Comparison of ENCODE assay signal across 2 cellular contexts in the genomic region with DNA sequence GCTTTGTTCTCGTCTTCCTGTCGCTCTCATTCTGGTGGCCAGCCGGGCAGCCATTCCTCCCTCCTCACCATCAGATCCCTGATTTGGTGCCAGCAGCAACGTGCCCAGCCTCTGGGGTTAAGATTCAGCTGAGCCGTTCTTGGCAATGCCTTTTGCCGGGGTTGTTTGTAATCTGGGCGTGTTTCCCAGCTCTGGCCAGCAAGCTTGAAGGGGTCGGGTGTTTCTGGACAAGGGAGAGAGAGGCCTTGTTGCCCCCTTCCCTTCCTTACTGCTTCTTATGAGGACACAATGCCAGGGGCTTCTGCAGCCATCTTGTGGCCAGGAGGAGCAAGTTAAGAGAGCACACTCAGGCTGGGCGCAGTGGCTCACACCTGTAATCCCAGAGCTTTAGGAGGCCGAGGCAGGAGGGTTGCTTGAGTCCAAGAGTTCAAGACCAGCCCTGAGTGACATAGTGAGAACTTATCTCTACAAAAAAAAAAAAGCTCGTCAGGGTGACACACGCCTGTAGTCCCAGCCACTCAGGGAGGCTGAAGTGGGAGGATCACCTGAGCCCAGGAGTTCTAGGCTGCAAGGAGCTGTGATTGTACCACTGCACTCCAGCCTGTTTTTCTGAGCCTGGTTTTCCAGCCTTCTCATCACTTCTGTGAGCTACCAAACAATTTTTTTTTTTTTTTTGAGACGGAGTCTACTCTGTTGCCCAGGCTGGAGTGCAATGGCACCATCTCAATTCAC.
TF ChIP-seq lines count a peak whose summit lies in the region.

No MANE protein-coding gene starts in this region.

TF ChIP-seq in SK-N-SH treated with all-trans-retinoic acid at 6 μM for 48 hours, 23 proteins besides CTCF, POLR2A, EP300 and RAD21 (continued from another document):
- TF ChIP-seq, protein P1, sequence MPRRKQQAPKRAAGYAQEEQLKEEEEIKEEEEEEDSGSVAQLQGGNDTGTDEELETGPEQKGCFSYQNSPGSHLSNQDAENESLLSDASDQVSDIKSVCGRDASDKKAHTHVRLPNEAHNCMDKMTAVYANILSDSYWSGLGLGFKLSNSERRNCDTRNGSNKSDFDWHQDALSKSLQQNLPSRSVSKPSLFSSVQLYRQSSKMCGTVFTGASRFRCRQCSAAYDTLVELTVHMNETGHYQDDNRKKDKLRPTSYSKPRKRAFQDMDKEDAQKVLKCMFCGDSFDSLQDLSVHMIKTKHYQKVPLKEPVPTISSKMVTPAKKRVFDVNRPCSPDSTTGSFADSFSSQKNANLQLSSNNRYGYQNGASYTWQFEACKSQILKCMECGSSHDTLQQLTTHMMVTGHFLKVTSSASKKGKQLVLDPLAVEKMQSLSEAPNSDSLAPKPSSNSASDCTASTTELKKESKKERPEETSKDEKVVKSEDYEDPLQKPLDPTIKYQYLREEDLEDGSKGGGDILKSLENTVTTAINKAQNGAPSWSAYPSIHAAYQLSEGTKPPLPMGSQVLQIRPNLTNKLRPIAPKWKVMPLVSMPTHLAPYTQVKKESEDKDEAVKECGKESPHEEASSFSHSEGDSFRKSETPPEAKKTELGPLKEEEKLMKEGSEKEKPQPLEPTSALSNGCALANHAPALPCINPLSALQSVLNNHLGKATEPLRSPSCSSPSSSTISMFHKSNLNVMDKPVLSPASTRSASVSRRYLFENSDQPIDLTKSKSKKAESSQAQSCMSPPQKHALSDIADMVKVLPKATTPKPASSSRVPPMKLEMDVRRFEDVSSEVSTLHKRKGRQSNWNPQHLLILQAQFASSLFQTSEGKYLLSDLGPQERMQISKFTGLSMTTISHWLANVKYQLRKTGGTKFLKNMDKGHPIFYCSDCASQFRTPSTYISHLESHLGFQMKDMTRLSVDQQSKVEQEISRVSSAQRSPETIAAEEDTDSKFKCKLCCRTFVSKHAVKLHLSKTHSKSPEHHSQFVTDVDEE (CRISPR knock-in tag; IDR thresholded peaks at IDR 0.05) = no peak
- TF ChIP-seq RARB (CRISPR knock-in tag; IDR thresholded peaks at IDR 0.05) (no peak), ZC3H10 (CRISPR knock-in tag; IDR thresholded peaks at IDR 0.05) (no peak), CREB5 (CRISPR knock-in tag; IDR thresholded peaks at IDR 0.05; ENCODE audit: low read depth) (no peak), BACH2 (CRISPR knock-in tag; IDR thresholded peaks at IDR 0.05; ENCODE audit: borderline replicate concordance) (no peak), ZNF565 (CRISPR knock-in tag; conservative IDR thresholded peaks at IDR 0.05; ENCODE audit: low read depth) (no peak), CSDC2 (CRISPR knock-in tag; IDR thresholded peaks at IDR 0.05) (no peak), GLIS3 (CRISPR knock-in tag; IDR thresholded peaks at IDR 0.05) (no peak), ZNF70 (CRISPR knock-in tag; IDR thresholded peaks at IDR 0.05) (no peak), SNAI2 (CRISPR knock-in tag; IDR thresholded peaks at IDR 0.05) (no peak), ZNF8 (CRISPR knock-in tag; IDR thresholded peaks at IDR 0.05) (no peak), ARNTL (CRISPR knock-in tag; IDR thresholded peaks at IDR 0.05; ENCODE audit: borderline replicate concordance, low read depth) (no peak), TCF4 (CRISPR knock-in tag; IDR thresholded peaks at IDR 0.05; ENCODE audit: borderline replicate concordance) (no peak), PPARA (CRISPR knock-in tag; IDR thresholded peaks at IDR 0.05; ENCODE audit: borderline replicate concordance) (no peak), PATZ1 (CRISPR knock-in tag; IDR thresholded peaks at IDR 0.05; ENCODE audit: borderline replicate concordance) (no peak)

TF ChIP-seq in SK-N-SH, 30 proteins besides CTCF, POLR2A, EP300 and RAD21:
- TF ChIP-seq USF2 (IDR thresholded peaks at IDR 0.05; ENCODE audit: borderline replicate concordance, low read depth, low read length) = no peak
- no peak for TF ChIP-seq FOSL2 (IDR thresholded peaks at IDR 0.05; ENCODE audit: borderline replicate concordance, low read depth)
TF ChIP-seq in SK-N-SH: peak in this region for 0.
